In the genomic region with DNA sequence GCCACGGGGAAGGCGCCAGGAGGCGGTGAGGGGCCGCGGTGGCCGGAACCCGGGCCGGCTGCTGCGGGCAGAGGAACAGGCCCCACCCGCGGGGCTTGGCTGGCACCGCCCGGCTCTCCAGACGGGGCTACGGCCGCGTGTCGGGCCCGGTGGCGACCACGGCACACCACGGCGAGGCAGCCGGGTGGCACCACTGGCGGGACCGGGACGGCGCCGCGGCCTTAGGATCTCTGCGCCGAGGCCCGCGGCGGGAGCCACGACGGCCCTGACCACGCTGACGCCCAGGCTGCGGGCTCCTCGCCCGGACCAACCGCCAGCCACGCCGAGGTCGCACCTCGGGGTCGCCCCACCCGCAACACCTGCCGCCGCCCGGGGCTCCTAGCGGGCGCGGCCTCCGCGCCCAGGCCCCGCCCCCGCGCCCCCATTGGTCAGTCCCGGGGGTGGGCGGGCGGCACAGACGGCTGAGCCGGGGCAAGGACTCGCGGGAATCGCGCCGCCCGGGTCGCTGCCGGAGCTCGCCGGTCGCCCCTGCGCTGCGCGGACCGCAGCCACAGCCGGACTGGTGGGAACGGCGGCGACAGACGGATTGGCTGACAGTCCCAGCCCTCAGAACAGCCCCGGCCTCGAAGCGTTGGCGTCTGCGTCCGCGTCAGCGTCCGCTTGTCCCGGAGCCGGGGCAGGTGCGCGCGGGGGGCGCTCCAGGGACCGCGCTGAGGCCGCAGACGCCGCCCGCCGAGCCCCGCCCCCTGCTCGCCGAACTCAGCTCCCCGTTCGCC, we compare ENCODE assay signal across 7 cellular contexts. TPM values are rescaled to one million over a fixed set of nuclear protein-coding genes. Genes with fewer than 3 reads are reported as not detected.
DNase-seq lines count a peak whose midpoint lies in the region; ATAC-seq lines count a peak whose summit lies in the region.

A gene with protein sequence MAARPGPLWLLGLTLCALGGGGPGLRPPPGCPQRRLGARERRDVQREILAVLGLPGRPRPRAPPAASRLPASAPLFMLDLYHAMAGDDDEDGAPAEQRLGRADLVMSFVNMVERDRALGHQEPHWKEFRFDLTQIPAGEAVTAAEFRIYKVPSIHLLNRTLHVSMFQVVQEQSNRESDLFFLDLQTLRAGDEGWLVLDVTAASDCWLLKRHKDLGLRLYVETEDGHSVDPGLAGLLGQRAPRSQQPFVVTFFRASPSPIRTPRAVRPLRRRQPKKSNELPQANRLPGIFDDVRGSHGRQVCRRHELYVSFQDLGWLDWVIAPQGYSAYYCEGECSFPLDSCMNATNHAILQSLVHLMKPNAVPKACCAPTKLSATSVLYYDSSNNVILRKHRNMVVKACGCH (plus strand): TSS at position 491 of the 776 bp plus-strand sequence. CDS start 356 bp downstream, outside the sequence.

- DNase-seq in NCI-H2227 (lab: John Stamatoyannopoulos, UW; ENCODE audit: unreplicated experiment) (peak; percentile 78), ecto neural progenitor cell (ENCODE audit: low spot score) (peak; percentile 85), mucosa of gallbladder (ENCODE audit: low spot score) (peak; percentile 54)
- peak; percentile 32 for DNase-seq in activated CD4-positive, alpha-beta T cell treated with anti-CD3 and anti-CD28 coated beads, Interleukin-2, amount 50 U/mL, for 24 hours (ENCODE audit: low read depth in 1 of 2, low spot score in 1 of 2)
- DNase-seq in stimulated activated CD8-positive, alpha-beta memory T cell treated with anti-CD3 and anti-CD28 coated beads, Interleukin-7, amount 100 ng/mL, for 24 hours (ENCODE audit: low read depth), result peak; percentile 30

- ATAC-seq in GM18502 (IDR thresholded peaks at IDR 0.05; ENCODE audit: poor library complexity, unreplicated experiment) (peak; percentile 79), HG02852 (IDR thresholded peaks at IDR 0.05; ENCODE audit: unreplicated experiment) (peak; percentile 59)

RNA-seq across cellular contexts. Expression of the gene that starts here (rescaled TPM):
- 4.1 TPM for total RNA-seq in mucosa of gallbladder

Comparison
In these comparisons a context has a peak if more than half of its experiments do, and no peak if none do; other contexts are left out.
1. Peak in every context shown above with its lines: DNase-seq and ATAC-seq.
2. DNase-seq: peak in every context shown above with its lines; median percentile 85 in ecto neural progenitor cell; 78 in NCI-H2227; 54 in mucosa of gallbladder; 32 in activated CD4-positive, alpha-beta T cell treated with anti-CD3 and anti-CD28 coated beads, Interleukin-2, amount 50 U/mL, for 24 hours; 30 in stimulated activated CD8-positive, alpha-beta memory T cell treated with anti-CD3 and anti-CD28 coated beads, Interleukin-7, amount 100 ng/mL, for 24 hours.